ENCODE assay signal across 13 cellular contexts in genomic region chr5:35668794-35669193, GRCh38.
"Had no signal": no experiment of that assay in that cellular context is flagged by ENCODE, and none has a peak within 500 bp of the region (broad histone marks: within the 10 kb centered on the region; RNA-seq: fewer than 3 reads in every experiment).

No MANE protein-coding gene starts in this region.

- DNase-seq: activated effector memory CD4-positive, alpha-beta T cell treated with Interleukin-2 at 50 U/mL for 16 hours; effector CD8-positive, alpha-beta T cell; gastrocnemius medialis; heart right ventricle; islet precursor cell; left lung; mucosa of descending colon; psoas muscle; right lobe of liver; stimulated activated CD4-positive, alpha-beta T cell treated with anti-CD3 and anti-CD28 coated beads, Interleukin-2, amount 100 ng/mL, for 24 hours; thyroid gland had no signal

- H3K9me3 Mint-ChIP-seq: natural killer cell treated with Interleukin-12 subunit alpha and Interleukin-12 subunit beta and Interleukin-15 and Interleukin-18, amount 100 ng/mL, for 72 hours had no signal

- H3K27me3 Mint-ChIP-seq: activated CD8-positive, alpha-beta T cell treated with anti-CD3 and anti-CD28 coated beads for 36 hours; natural killer cell treated with Interleukin-12 subunit alpha and Interleukin-12 subunit beta and Interleukin-15 and Interleukin-18, amount 100 ng/mL, for 72 hours had no signal

- H3K4me3 Mint-ChIP-seq: activated CD8-positive, alpha-beta T cell treated with anti-CD3 and anti-CD28 coated beads for 36 hours had no signal

- ATAC-seq: gastrocnemius medialis, heart right ventricle, left lung, mucosa of descending colon, psoas muscle, right lobe of liver had no signal

- H3K27ac Mint-ChIP-seq: natural killer cell treated with Interleukin-12 subunit alpha and Interleukin-12 subunit beta and Interleukin-15 and Interleukin-18, amount 100 ng/mL, for 72 hours had no signal
